In genomic region chr13:78750735-78751134, GRCh38 we compare ENCODE assay signal across 19 cellular contexts.
"Had no signal": no experiment of that assay in that cellular context is flagged by ENCODE, and none has a peak within 500 bp of the region (broad histone marks: within the 10 kb centered on the region; RNA-seq: fewer than 3 reads in every experiment).

No MANE protein-coding gene starts in this region.

- H3K9ac ChIP-seq: SK-N-SH had no signal

- H3K4me3 ChIP-seq: MG63 had no signal

- H3K36me3 ChIP-seq: MG63 had no signal

- ATAC-seq: HepG2, Panc1, PC-3 had no signal

- H3K9me3 ChIP-seq: MG63, SK-N-SH had no signal

- H3K4me2 ChIP-seq: SK-N-SH had no signal

- DNase-seq: IMR-90, Karpas-422, KG1, MG63, NCI-H1092 treated with DMSO at 0.1 percent for 48 hours, NCI-H1436, NCI-H187 treated with DMSO at 0.1 percent for 48 hours, NCI-H2029 treated with DMSO at 0.1 percent for 48 hours, NCI-H2171 treated with DMSO at 0.1 percent for 48 hours, NCI-H345, NCI-H446 treated with DMSO at 0.1 percent for 48 hours, NCI-H510A treated with DMSO at 0.1 percent for 48 hours, NCI-H82, PC-3, SHP77, SK-N-SH had no signal

- H3K27ac ChIP-seq: RWPE1 had no signal

- FAIRE-seq: HepG2 had no signal
